Comparison of ENCODE assay signal across 1 cellular context in genomic region chr3:52056968-52057805, GRCh38.
A peak's percentile ranks its signal among the peaks of the same experiment; 100 is the strongest.
TF ChIP-seq lines count a peak whose summit lies in the region.

No MANE protein-coding gene starts in this region.

TF ChIP-seq in HepG2, 621 proteins besides CTCF, POLR2A, EP300 and RAD21 (continued from another document and continues in another):
- TF ChIP-seq ZNF652 (CRISPR knock-in tag; IDR thresholded peaks at IDR 0.05; ENCODE audit: borderline replicate concordance, low read depth): no peak
- TF ChIP-seq ZNF138 (CRISPR knock-in tag; IDR thresholded peaks at IDR 0.05; ENCODE audit: low read depth): no peak
- 0 out of 2 replicates have a peak, but pooled peaks have one; percentile 6 for TF ChIP-seq ATF7-NPFF (CRISPR knock-in tag; IDR thresholded peaks at IDR 0.05; ENCODE audit: low read depth)
- TF ChIP-seq HMG20A (CRISPR knock-in tag; IDR thresholded peaks at IDR 0.05; ENCODE audit: borderline replicate concordance): no peak
- TF ChIP-seq TAF1 (CRISPR knock-in tag; IDR thresholded peaks at IDR 0.05): 0 out of 2 replicates have a peak, but pooled peaks have one; percentile 57
- TF ChIP-seq RELA (CRISPR knock-in tag; IDR thresholded peaks at IDR 0.05): no peak
- TF ChIP-seq ATAD3A (CRISPR knock-in tag; IDR thresholded peaks at IDR 0.05): no peak
- no peak for TF ChIP-seq PRPF4 (IDR thresholded peaks at IDR 0.05; ENCODE audit: low read depth, low read length, poor library complexity, severe bottlenecking)
- TF ChIP-seq KAT8 (CRISPR knock-in tag; IDR thresholded peaks at IDR 0.05): peak; percentile 62
- no peak for TF ChIP-seq U2AF1 (optimal IDR thresholded peaks at IDR 0.05; ENCODE audit: low read depth, low read length)
- peak; percentile 65; the same call in 1 of the 2 replicates for TF ChIP-seq ZNF275 (CRISPR knock-in tag; IDR thresholded peaks at IDR 0.05; ENCODE audit: borderline replicate concordance)
- TF ChIP-seq ZNF709 (CRISPR knock-in tag; IDR thresholded peaks at IDR 0.05): no peak
- no peak for TF ChIP-seq STAT5B (CRISPR knock-in tag; IDR thresholded peaks at IDR 0.05)
- 0 out of 2 replicates have a peak, but pooled peaks have one; percentile 43 for TF ChIP-seq TMF1 (CRISPR knock-in tag; IDR thresholded peaks at IDR 0.05; ENCODE audit: low read depth)
- TF ChIP-seq RCOR2 (CRISPR knock-in tag; IDR thresholded peaks at IDR 0.05): peak; percentile 32; the same call in 1 of the 2 replicates
- no peak for TF ChIP-seq PPARG (CRISPR knock-in tag; conservative IDR thresholded peaks at IDR 0.05)
- TF ChIP-seq RFX1 (IDR thresholded peaks at IDR 0.05): no peak
- no peak for TF ChIP-seq DDIT3 (CRISPR knock-in tag; IDR thresholded peaks at IDR 0.05)
- peak; percentile 58 for TF ChIP-seq HNF1B (CRISPR knock-in tag; IDR thresholded peaks at IDR 0.05)
- no peak for TF ChIP-seq RFXAP (CRISPR knock-in tag; IDR thresholded peaks at IDR 0.05; ENCODE audit: borderline replicate concordance)
- no peak; the same call in 1 of the 2 replicates for TF ChIP-seq ZNF605 (CRISPR knock-in tag; IDR thresholded peaks at IDR 0.05)
- TF ChIP-seq HNRNPLL (IDR thresholded peaks at IDR 0.05; ENCODE audit: low read depth, low read length, poor library complexity, severe bottlenecking): peak; percentile 100
- peak; percentile 8; the same call in 1 of the 2 replicates for TF ChIP-seq FOXA3 (CRISPR knock-in tag; IDR thresholded peaks at IDR 0.05)
- TF ChIP-seq FOXP1 (IDR thresholded peaks at IDR 0.05): no peak
- TF ChIP-seq FOXP1 (CRISPR knock-in tag; IDR thresholded peaks at IDR 0.05): no peak
- TF ChIP-seq NR2C2 (CRISPR knock-in tag; IDR thresholded peaks at IDR 0.05; ENCODE audit: borderline replicate concordance): no peak; the same call in 1 of the 2 replicates
- TF ChIP-seq MXD1 (CRISPR knock-in tag; IDR thresholded peaks at IDR 0.05): peak; percentile 13
- TF ChIP-seq GLMP (CRISPR knock-in tag; IDR thresholded peaks at IDR 0.05; ENCODE audit: borderline replicate concordance): no peak
- TF ChIP-seq EEA1 (CRISPR knock-in tag; IDR thresholded peaks at IDR 0.05; ENCODE audit: borderline replicate concordance): no peak; the same call in 1 of the 2 replicates
- 0 out of 2 replicates have a peak, but pooled peaks have one; percentile 35 for TF ChIP-seq MTERF4 (CRISPR knock-in tag; IDR thresholded peaks at IDR 0.05)
- TF ChIP-seq ZNF619 (CRISPR knock-in tag; IDR thresholded peaks at IDR 0.05): no peak
- TF ChIP-seq PAF1 (CRISPR knock-in tag; IDR thresholded peaks at IDR 0.05): no peak
- TF ChIP-seq NR3C1 (CRISPR knock-in tag; IDR thresholded peaks at IDR 0.05): no peak
- TF ChIP-seq ZSCAN5A (CRISPR knock-in tag; IDR thresholded peaks at IDR 0.05; ENCODE audit: borderline replicate concordance): no peak
- TF ChIP-seq ZNF713 (CRISPR knock-in tag; IDR thresholded peaks at IDR 0.05): no peak
- TF ChIP-seq ZNF772 (CRISPR knock-in tag; IDR thresholded peaks at IDR 0.05): no peak
- TF ChIP-seq ZBTB7A (CRISPR knock-in tag; IDR thresholded peaks at IDR 0.05): no peak
- TF ChIP-seq TBL1XR1 (IDR thresholded peaks at IDR 0.05; ENCODE audit: borderline replicate concordance, low read length, partially characterized antibody): no peak
- no peak for TF ChIP-seq ZNF660 (CRISPR knock-in tag; IDR thresholded peaks at IDR 0.05; ENCODE audit: borderline replicate concordance, low read depth)
- peak; percentile 94 for TF ChIP-seq USF2 (IDR thresholded peaks at IDR 0.05; ENCODE audit: low read depth, low read length)
- peak; percentile 97; the same call in 1 of the 2 replicates for TF ChIP-seq USF2 (CRISPR knock-in tag; IDR thresholded peaks at IDR 0.05; ENCODE audit: borderline replicate concordance)
- no peak for TF ChIP-seq E2F2 (CRISPR knock-in tag; IDR thresholded peaks at IDR 0.05; ENCODE audit: borderline replicate concordance)
- TF ChIP-seq ZNF564 (CRISPR knock-in tag; IDR thresholded peaks at IDR 0.05): no peak
- TF ChIP-seq ZNF800 (CRISPR knock-in tag; IDR thresholded peaks at IDR 0.05): no peak; the same call in 1 of the 2 replicates
- no peak for TF ChIP-seq ZNF563 (CRISPR knock-in tag; IDR thresholded peaks at IDR 0.05)
- no peak for TF ChIP-seq ZHX1 (CRISPR knock-in tag; IDR thresholded peaks at IDR 0.05; ENCODE audit: low read depth)
- TF ChIP-seq SNRNP70 (IDR thresholded peaks at IDR 0.05; ENCODE audit: low read depth, low read length): no peak
- TF ChIP-seq NONO (IDR thresholded peaks at IDR 0.05): no peak
- 0 out of 2 replicates have a peak, but pooled peaks have one; percentile 37 for TF ChIP-seq NONO (CRISPR knock-in tag; conservative IDR thresholded peaks at IDR 0.05)
- no peak for TF ChIP-seq ZNF556 (CRISPR knock-in tag; IDR thresholded peaks at IDR 0.05; ENCODE audit: borderline replicate concordance)
- no peak for TF ChIP-seq ARNT (IDR thresholded peaks at IDR 0.05)
- TF ChIP-seq ATF2 (CRISPR knock-in tag; IDR thresholded peaks at IDR 0.05): no peak
- TF ChIP-seq EED (CRISPR knock-in tag; IDR thresholded peaks at IDR 0.05): no peak
- TF ChIP-seq NAIF1 (CRISPR knock-in tag; IDR thresholded peaks at IDR 0.05; ENCODE audit: borderline replicate concordance): peak; percentile 98
